ENCODE assay signal across 8 cellular contexts in the genomic region with DNA sequence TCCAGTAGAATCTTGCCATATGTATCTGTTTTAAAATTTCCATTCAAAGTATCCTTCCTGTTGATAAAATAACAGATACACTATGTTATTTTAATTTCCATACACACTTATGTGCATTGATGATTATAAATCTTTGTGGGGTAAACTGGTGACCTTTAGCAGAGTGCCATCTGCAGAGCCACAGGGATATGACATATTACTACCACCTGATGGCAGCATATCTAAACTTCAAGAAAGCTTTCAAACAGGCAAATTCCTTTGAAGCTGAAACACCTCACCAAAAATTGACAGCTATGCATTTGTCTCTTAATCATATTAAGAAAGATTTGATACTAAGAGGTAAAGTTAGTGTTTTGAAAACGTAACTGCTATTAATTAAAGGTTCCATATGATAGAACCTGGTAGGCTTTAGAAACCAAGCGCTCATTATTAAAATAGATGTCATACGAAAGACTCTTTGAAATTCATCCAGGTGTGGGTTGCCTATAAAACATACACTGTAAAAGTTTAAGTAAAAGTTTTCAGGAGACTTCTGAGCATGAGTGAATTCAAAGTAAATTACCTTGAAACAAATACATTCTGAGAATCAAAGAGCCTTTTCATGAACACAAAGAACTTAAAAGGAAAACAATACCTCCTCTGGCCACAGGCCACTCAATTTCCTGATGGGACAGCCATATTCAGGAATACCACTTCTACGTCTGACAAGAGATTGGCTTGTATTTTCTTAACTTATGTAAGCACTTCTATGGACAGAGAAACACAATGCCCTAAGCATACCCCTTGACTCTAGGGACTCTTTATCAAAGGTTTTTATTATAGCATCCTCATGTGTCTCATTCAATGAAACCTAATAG.
DNase-seq lines count a peak whose midpoint lies in the region; ATAC-seq and TF ChIP-seq lines count a peak whose summit lies in the region.

No MANE protein-coding gene starts in this region.

- H3K36me3 Mint-ChIP-seq in CD14-positive monocyte (peaks cover 0 to 3% of the 10 kb centered on the region in 2 donors), glutamatergic neuron (ENCODE audit: unreplicated experiment) (no peaks in the 10 kb centered on the region)
- H3K36me3 Mint-ChIP-seq in activated CD4-positive, alpha-beta memory T cell treated with anti-CD3 and anti-CD28 coated beads for 36 hours: no peaks in the 10 kb centered on the region

- 71 to 73% methylated on average over 4 of the region's 4 CpGs for WGBS in lower leg skin, 2 donors

- in situ Hi-C loops in GM13977 (cut with MboI; ENCODE audit: low pct_unique_long_range_greater_than_20kb, low sequenced_read_pairs, unreplicated experiment): no loop called here

- peak; percentile 89 for ATAC-seq in HG02678 (IDR thresholded peaks at IDR 0.05; ENCODE audit: unreplicated experiment)

- no peak overlapping the region for H3K4me3 ChIP-seq in lower leg skin (ENCODE audit: low read depth, poor library complexity, severe bottlenecking)

- no peak for TF ChIP-seq POLR2A in lower leg skin (IDR thresholded peaks at IDR 0.05)

- H3K27ac Mint-ChIP-seq in CD14-positive monocyte: no peak overlapping the region
- no peak overlapping the region for H3K27ac Mint-ChIP-seq in activated CD4-positive, alpha-beta memory T cell treated with anti-CD3 and anti-CD28 coated beads for 36 hours
- H3K27ac Mint-ChIP-seq in glutamatergic neuron (ENCODE audit: unreplicated experiment): no peak overlapping the region

- H3K27me3 Mint-ChIP-seq in CD14-positive monocyte (ENCODE audit: low read depth in 3 of 3) (no peaks in the 10 kb centered on the region), glutamatergic neuron (ENCODE audit: unreplicated experiment) (no peaks in the 10 kb centered on the region)
- H3K27me3 Mint-ChIP-seq in activated CD4-positive, alpha-beta memory T cell treated with anti-CD3 and anti-CD28 coated beads for 36 hours: no peaks in the 10 kb centered on the region

- DNase-seq in CD14-positive monocyte (ENCODE audit: low spot score): no peak
- DNase-seq in GM13977 (ENCODE audit: low spot score): peak; percentile 53
- DNase-seq in NCI-H2029 (lab: John Stamatoyannopoulos, UW): peak; percentile 51
- DNase-seq in activated CD4-positive, alpha-beta memory T cell treated with anti-CD3 and anti-CD28 coated beads for 36 hours: peak; percentile 12
- DNase-seq in glutamatergic neuron: no peak
- peak; percentile 3 for DNase-seq in smooth muscle cell of the brain vasculature (ENCODE audit: low read depth, low spot score)
- DNase-seq in lower leg skin (ENCODE audit: low spot score in 2 of 2): no peak

- H3K4me3 Mint-ChIP-seq in CD14-positive monocyte: no peak overlapping the region
- H3K4me3 Mint-ChIP-seq in activated CD4-positive, alpha-beta memory T cell treated with anti-CD3 and anti-CD28 coated beads for 36 hours: no peak overlapping the region
- H3K4me3 Mint-ChIP-seq in glutamatergic neuron (ENCODE audit: unreplicated experiment): no peak overlapping the region

- H3K4me1 Mint-ChIP-seq in CD14-positive monocyte: no peaks in the 10 kb centered on the region
- H3K4me1 Mint-ChIP-seq in activated CD4-positive, alpha-beta memory T cell treated with anti-CD3 and anti-CD28 coated beads for 36 hours (ENCODE audit: low read depth): no peaks in the 10 kb centered on the region
- H3K4me1 Mint-ChIP-seq in glutamatergic neuron (ENCODE audit: low read depth, unreplicated experiment): no peaks in the 10 kb centered on the region

- TF ChIP-seq CTCF in CD14-positive monocyte (IDR thresholded peaks at IDR 0.05): peak; percentile 74
- TF ChIP-seq CTCF in GM13977 (IDR thresholded peaks at IDR 0.05; ENCODE audit: extremely low read depth, insufficient read depth, missing control alignments): peak; percentile 69
- peak; percentile 24 for TF ChIP-seq CTCF in glutamatergic neuron (IDR thresholded peaks at IDR 0.05; ENCODE audit: partially characterized antibody, unreplicated experiment)
- TF ChIP-seq CTCF in lower leg skin (IDR thresholded peaks at IDR 0.05): no peak

- H3K9me3 Mint-ChIP-seq in CD14-positive monocyte (no peaks in the 10 kb centered on the region), glutamatergic neuron (ENCODE audit: unreplicated experiment) (no peaks in the 10 kb centered on the region)
- no peaks in the 10 kb centered on the region for H3K9me3 Mint-ChIP-seq in activated CD4-positive, alpha-beta memory T cell treated with anti-CD3 and anti-CD28 coated beads for 36 hours

- CTCF ChIA-PET in activated CD4-positive, alpha-beta memory T cell treated with anti-CD3 and anti-CD28 coated beads for 36 hours (lab: Charles Lee): interaction anchor here (0.5 to 2.9 kb wide), 13 partner anchors 10 to 286 kb away, joined by 3 to 55 read pairs (median 4); a partner anchor contains a TSS

- intact Hi-C loops in CD14-positive monocyte (cut with micrococcal nuclease): no loop called here
- intact Hi-C loops in activated CD4-positive, alpha-beta memory T cell treated with anti-CD3 and anti-CD28 coated beads for 36 hours (cut with micrococcal nuclease): loop anchor here (1.0 to 2.0 kb wide), 6 partner anchors 94 to 384 kb away; a partner anchor contains a TSS
- intact Hi-C loops in lower leg skin (cut with DNase I; ENCODE audit: low total_unique reads): no loop called here

- POLR2A ChIA-PET in activated CD4-positive, alpha-beta memory T cell treated with anti-CD3 and anti-CD28 coated beads for 36 hours (lab: Charles Lee): no interaction called here

Comparison
In these comparisons a context has a peak if more than half of its experiments do, and no peak if none do; other contexts are left out.
1. DNase-seq: peak in GM13977 (single experiment), NCI-H2029 (single experiment), activated CD4-positive, alpha-beta memory T cell treated with anti-CD3 and anti-CD28 coated beads for 36 hours (single experiment) and smooth muscle cell of the brain vasculature (single experiment); none in CD14-positive monocyte (single experiment), glutamatergic neuron (single experiment) and lower leg skin (0 of 2).
2. CTCF ChIP-seq: peak in CD14-positive monocyte (single experiment), GM13977 (single experiment) and glutamatergic neuron (single experiment); none in lower leg skin (0 of 3).